ENCODE assay signal across 1 cellular context in the genomic region with DNA sequence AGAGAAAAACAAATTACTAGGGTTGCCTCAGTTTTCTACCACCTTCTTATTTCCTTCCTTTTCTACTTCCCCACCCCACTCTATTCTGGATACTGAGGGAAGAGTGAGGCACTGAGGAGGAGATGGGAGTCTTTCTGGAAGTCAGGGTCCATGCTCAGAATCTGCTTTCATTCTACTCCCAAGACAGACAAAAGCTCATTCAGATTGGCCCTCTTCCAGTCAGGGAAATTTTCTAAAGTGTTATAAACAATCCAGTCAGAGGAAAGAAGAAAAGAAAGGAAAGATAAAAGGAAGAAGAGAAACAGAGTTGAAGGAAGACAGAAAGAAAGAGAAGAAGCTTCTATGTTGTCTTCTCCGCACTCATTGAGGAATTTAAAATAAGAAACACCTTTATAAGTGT.
TF ChIP-seq lines count a peak whose summit lies in the region.

No MANE protein-coding gene starts in this region.

TF ChIP-seq in WTC11, 78 proteins besides CTCF, POLR2A, EP300 and RAD21 (continued from another document):
- TF ChIP-seq, protein P1, sequence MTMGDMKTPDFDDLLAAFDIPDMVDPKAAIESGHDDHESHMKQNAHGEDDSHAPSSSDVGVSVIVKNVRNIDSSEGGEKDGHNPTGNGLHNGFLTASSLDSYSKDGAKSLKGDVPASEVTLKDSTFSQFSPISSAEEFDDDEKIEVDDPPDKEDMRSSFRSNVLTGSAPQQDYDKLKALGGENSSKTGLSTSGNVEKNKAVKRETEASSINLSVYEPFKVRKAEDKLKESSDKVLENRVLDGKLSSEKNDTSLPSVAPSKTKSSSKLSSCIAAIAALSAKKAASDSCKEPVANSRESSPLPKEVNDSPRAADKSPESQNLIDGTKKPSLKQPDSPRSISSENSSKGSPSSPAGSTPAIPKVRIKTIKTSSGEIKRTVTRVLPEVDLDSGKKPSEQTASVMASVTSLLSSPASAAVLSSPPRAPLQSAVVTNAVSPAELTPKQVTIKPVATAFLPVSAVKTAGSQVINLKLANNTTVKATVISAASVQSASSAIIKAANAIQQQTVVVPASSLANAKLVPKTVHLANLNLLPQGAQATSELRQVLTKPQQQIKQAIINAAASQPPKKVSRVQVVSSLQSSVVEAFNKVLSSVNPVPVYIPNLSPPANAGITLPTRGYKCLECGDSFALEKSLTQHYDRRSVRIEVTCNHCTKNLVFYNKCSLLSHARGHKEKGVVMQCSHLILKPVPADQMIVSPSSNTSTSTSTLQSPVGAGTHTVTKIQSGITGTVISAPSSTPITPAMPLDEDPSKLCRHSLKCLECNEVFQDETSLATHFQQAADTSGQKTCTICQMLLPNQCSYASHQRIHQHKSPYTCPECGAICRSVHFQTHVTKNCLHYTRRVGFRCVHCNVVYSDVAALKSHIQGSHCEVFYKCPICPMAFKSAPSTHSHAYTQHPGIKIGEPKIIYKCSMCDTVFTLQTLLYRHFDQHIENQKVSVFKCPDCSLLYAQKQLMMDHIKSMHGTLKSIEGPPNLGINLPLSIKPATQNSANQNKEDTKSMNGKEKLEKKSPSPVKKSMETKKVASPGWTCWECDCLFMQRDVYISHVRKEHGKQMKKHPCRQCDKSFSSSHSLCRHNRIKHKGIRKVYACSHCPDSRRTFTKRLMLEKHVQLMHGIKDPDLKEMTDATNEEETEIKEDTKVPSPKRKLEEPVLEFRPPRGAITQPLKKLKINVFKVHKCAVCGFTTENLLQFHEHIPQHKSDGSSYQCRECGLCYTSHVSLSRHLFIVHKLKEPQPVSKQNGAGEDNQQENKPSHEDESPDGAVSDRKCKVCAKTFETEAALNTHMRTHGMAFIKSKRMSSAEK (CRISPR knock-in tag; IDR thresholded peaks at IDR 0.05; ENCODE audit: borderline replicate concordance), result no peak
- TF ChIP-seq, protein P2, sequence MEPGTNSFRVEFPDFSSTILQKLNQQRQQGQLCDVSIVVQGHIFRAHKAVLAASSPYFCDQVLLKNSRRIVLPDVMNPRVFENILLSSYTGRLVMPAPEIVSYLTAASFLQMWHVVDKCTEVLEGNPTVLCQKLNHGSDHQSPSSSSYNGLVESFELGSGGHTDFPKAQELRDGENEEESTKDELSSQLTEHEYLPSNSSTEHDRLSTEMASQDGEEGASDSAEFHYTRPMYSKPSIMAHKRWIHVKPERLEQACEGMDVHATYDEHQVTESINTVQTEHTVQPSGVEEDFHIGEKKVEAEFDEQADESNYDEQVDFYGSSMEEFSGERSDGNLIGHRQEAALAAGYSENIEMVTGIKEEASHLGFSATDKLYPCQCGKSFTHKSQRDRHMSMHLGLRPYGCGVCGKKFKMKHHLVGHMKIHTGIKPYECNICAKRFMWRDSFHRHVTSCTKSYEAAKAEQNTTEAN (CRISPR knock-in tag; IDR thresholded peaks at IDR 0.05), result no peak
- TF ChIP-seq JAZF1 (CRISPR knock-in tag; IDR thresholded peaks at IDR 0.05), result no peak
- TF ChIP-seq ZNF396 (CRISPR knock-in tag; IDR thresholded peaks at IDR 0.05; ENCODE audit: borderline replicate concordance), result no peak
- no peak for TF ChIP-seq NR1H2 (CRISPR knock-in tag; IDR thresholded peaks at IDR 0.05)
- no peak for TF ChIP-seq CBFB (CRISPR knock-in tag; IDR thresholded peaks at IDR 0.05; ENCODE audit: low read depth)
- TF ChIP-seq, protein P3, sequence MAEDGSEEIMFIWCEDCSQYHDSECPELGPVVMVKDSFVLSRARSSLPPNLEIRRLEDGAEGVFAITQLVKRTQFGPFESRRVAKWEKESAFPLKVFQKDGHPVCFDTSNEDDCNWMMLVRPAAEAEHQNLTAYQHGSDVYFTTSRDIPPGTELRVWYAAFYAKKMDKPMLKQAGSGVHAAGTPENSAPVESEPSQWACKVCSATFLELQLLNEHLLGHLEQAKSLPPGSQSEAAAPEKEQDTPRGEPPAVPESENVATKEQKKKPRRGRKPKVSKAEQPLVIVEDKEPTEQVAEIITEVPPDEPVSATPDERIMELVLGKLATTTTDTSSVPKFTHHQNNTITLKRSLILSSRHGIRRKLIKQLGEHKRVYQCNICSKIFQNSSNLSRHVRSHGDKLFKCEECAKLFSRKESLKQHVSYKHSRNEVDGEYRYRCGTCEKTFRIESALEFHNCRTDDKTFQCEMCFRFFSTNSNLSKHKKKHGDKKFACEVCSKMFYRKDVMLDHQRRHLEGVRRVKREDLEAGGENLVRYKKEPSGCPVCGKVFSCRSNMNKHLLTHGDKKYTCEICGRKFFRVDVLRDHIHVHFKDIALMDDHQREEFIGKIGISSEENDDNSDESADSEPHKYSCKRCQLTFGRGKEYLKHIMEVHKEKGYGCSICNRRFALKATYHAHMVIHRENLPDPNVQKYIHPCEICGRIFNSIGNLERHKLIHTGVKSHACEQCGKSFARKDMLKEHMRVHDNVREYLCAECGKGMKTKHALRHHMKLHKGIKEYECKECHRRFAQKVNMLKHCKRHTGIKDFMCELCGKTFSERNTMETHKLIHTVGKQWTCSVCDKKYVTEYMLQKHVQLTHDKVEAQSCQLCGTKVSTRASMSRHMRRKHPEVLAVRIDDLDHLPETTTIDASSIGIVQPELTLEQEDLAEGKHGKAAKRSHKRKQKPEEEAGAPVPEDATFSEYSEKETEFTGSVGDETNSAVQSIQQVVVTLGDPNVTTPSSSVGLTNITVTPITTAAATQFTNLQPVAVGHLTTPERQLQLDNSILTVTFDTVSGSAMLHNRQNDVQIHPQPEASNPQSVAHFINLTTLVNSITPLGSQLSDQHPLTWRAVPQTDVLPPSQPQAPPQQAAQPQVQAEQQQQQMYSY (CRISPR knock-in tag; IDR thresholded peaks at IDR 0.05), result no peak
